Comparison of ENCODE assay signal across 9 cellular contexts in genomic region chr19:47240996-47241918, GRCh38. TPM values are rescaled to one million over a fixed set of nuclear protein-coding genes. Genes with fewer than 3 reads are reported as not detected.
DNase-seq lines count a peak whose midpoint lies in the region; TF ChIP-seq lines count a peak whose summit lies in the region.
"Had no signal": no experiment of that assay in that cellular context is flagged by ENCODE, and none has a peak within 500 bp of the region (broad histone marks: within the 10 kb centered on the region; RNA-seq: fewer than 3 reads in every experiment).

No MANE protein-coding gene starts in this region.

- H3K4me2 ChIP-seq in MM.1S (ENCODE audit: low read depth, low read length): peak overlapping the region; percentile 71

- peak overlapping the region; percentile 32; the same call in 1 of the 2 replicates for H3K9ac ChIP-seq in MM.1S (ENCODE audit: low read length)

- no peak overlapping the region for H3K27ac Mint-ChIP-seq in Calu3 (ENCODE audit: unreplicated experiment)

- H3K36me3 Mint-ChIP-seq in Calu3 (ENCODE audit: insufficient read depth, unreplicated experiment): peaks cover 16% of the 10 kb centered on the region

- no peaks in the 10 kb centered on the region for H3K27me3 ChIP-seq in MM.1S (replicated peaks; ENCODE audit: insufficient read depth, low read length)

- intact Hi-C loops in Calu3 (cut with micrococcal nuclease; ENCODE audit: unreplicated experiment): no loop called here

- peak overlapping the region; percentile 35; the same call in 1 of the 2 replicates for H2AFZ ChIP-seq in MM.1S (ENCODE audit: low read length)

- no peaks in the 10 kb centered on the region for H3K9me3 Mint-ChIP-seq in Calu3 (ENCODE audit: low read depth, unreplicated experiment)

- no peak for TF ChIP-seq CTCF in Calu3 (IDR thresholded peaks at IDR 0.05; ENCODE audit: unreplicated experiment)
- no peak for TF ChIP-seq CTCF in MM.1S (IDR thresholded peaks at IDR 0.05; ENCODE audit: low read length)

- H3K4me1 Mint-ChIP-seq in Calu3 (ENCODE audit: low read depth, unreplicated experiment): peaks cover 8% of the 10 kb centered on the region

- peak; percentile 96 for DNase-seq in Calu3
- peak; percentile 82 for DNase-seq in MM.1S
- DNase-seq in T-helper 22 cell (ENCODE audit: low read depth): peak; percentile 85
- peak in 38 of 56 donors; percentile 10 to 86 (median 52) for DNase-seq in amygdala (lab: John Stamatoyannopoulos, UW)
- DNase-seq in stimulated activated CD4-positive, alpha-beta T cell treated with anti-CD3 and anti-CD28 coated beads, Interleukin-1b, Interleukin-23, amount 100 ng/mL, for 4 hours (ENCODE audit: low read depth in 2 of 2): peak; percentile 81 to 90
- no peak for DNase-seq in medulla oblongata (ENCODE audit: extremely low spot score)
- no peak for DNase-seq in SK-N-DZ (ENCODE audit: low spot score)

- no peak overlapping the region for H3K27ac ChIP-seq in MM.1S (ENCODE audit: low read length)
- H3K27ac ChIP-seq: HL-60 had no signal

- no peaks in the 10 kb centered on the region for H4K20me1 ChIP-seq in MM.1S (ENCODE audit: insufficient read depth, low read length)

- peaks cover 36% of the 10 kb centered on the region for H3K4me1 ChIP-seq in MM.1S (ENCODE audit: low read length)

- H3K36me3 ChIP-seq in MM.1S (replicated peaks; ENCODE audit: insufficient read depth, low read length): no peaks in the 10 kb centered on the region

- no peak overlapping the region for H3K4me3 Mint-ChIP-seq in Calu3 (ENCODE audit: low read depth, unreplicated experiment)

- no peaks in the 10 kb centered on the region for H3K9me3 ChIP-seq in MM.1S (replicated peaks; ENCODE audit: insufficient read depth, low read length)
- no peaks in the 10 kb centered on the region for H3K9me3 ChIP-seq in iPS-18c (ENCODE audit: control insufficient read depth, insufficient read depth, low read length)

- no peaks in the 10 kb centered on the region for H3K79me2 ChIP-seq in MM.1S (ENCODE audit: low read length)

- H3K4me3 ChIP-seq in MM.1S (ENCODE audit: low read length): peak overlapping the region; percentile 32; the same call in 1 of the 2 replicates
- H3K4me3 ChIP-seq in iPS-18c (ENCODE audit: insufficient read depth, low read depth, low read length): peak overlapping the region; percentile 20

- H3K27me3 Mint-ChIP-seq in Calu3 (ENCODE audit: unreplicated experiment): peaks cover 16% of the 10 kb centered on the region

- BruUV-seq in Calu3 (replicated peaks; lab: Mats Ljungman, UMichigan): TSS peak; percentile 47

- CTCF ChIA-PET in Calu3 (lab: Charles Lee): interaction anchor here (0.6 to 1.3 kb wide), 4 partner anchors 9 to 31 kb away, joined by 3 to 7 read pairs (median 6); no protein-coding TSS in a partner anchor

- peaks cover 20% of the 10 kb centered on the region for H3F3A ChIP-seq in MM.1S (ENCODE audit: insufficient read depth, low read length)

- no peaks in the 10 kb centered on the region for H3K9me2 ChIP-seq in MM.1S (replicated peaks; ENCODE audit: insufficient read depth, low read length)

RNA-seq across cellular contexts. Expression of gene BBC3, which starts 10.3 kb away (rescaled TPM):
- 8.6 and 9.8 TPM in 2 replicates for total RNA-seq in Calu3 (2022)
- polyA plus RNA-seq in SK-N-DZ (2014; cell fraction: cytosol; rRNA removed): 5.3 and 8.5 TPM in 2 replicates
- 6.3 and 9.1 TPM in 2 replicates for polyA plus RNA-seq in SK-N-DZ (2014; cell fraction: nucleus; rRNA removed)

RNA-seq across cellular contexts. Expression of gene CCDC9, which starts 15.1 kb away (rescaled TPM):
- 38.2 and 39.1 TPM in 2 replicates for total RNA-seq in Calu3 (2022)
- 1.4 and 3.0 TPM in 2 replicates for polyA plus RNA-seq in SK-N-DZ (2014; cell fraction: cytosol; rRNA removed)
- 3.2 and 3.6 TPM in 2 replicates for polyA plus RNA-seq in SK-N-DZ (2014; cell fraction: nucleus; rRNA removed)

RNA-seq across cellular contexts. Expression of gene INAFM1, which starts 33.4 kb away (rescaled TPM):
- 12.9 and 13.9 TPM in 2 replicates for total RNA-seq in Calu3 (2022)
- polyA plus RNA-seq in SK-N-DZ (2014; cell fraction: cytosol; rRNA removed): 2.1 and 2.9 TPM in 2 replicates
- polyA plus RNA-seq in SK-N-DZ (2014; cell fraction: nucleus; rRNA removed): 2.4 and 7.3 TPM in 2 replicates

Comparison
In these comparisons a context has a peak if more than half of its experiments do, and no peak if none do; other contexts are left out.
1. DNase-seq: peak in Calu3 (single experiment), MM.1S (single experiment), T-helper 22 cell (single experiment), amygdala (38 of 56) and stimulated activated CD4-positive, alpha-beta T cell treated with anti-CD3 and anti-CD28 coated beads, Interleukin-1b, Interleukin-23, amount 100 ng/mL, for 4 hours (2 of 2); none in medulla oblongata (single experiment) and SK-N-DZ (single experiment).